In genomic region chr2:11833601-11834000, GRCh38 we compare ENCODE assay signal across 2 cellular contexts.
TF ChIP-seq lines count a peak whose summit lies in the region.

No MANE protein-coding gene starts in this region.

TF ChIP-seq in SK-N-SH, 30 proteins besides CTCF, POLR2A, EP300 and RAD21 (continued from another document and continues in another):
- TF ChIP-seq ZBTB33 (IDR thresholded peaks at IDR 0.05; ENCODE audit: borderline replicate concordance, low read depth) (no peak), USF1 (IDR thresholded peaks at IDR 0.05; ENCODE audit: borderline replicate concordance, low read depth) (no peak), EZH2phosphoT487 (IDR thresholded peaks at IDR 0.05; ENCODE audit: borderline replicate concordance, low read depth) (no peak), RCOR1 (IDR thresholded peaks at IDR 0.05; ENCODE audit: low read length) (no peak), NRF1 (IDR thresholded peaks at IDR 0.05; ENCODE audit: low read depth, low read length) (no peak), JUND (IDR thresholded peaks at IDR 0.05) (peak; percentile 74), TCF12 (IDR thresholded peaks at IDR 0.05) (peak; percentile 91), USF2 (IDR thresholded peaks at IDR 0.05; ENCODE audit: borderline replicate concordance, low read depth, low read length) (no peak), RFX5 (IDR thresholded peaks at IDR 0.05; ENCODE audit: low read length) (no peak), FOXJ3 (CRISPR knock-in tag; IDR thresholded peaks at IDR 0.05) (no peak), REST (IDR thresholded peaks at IDR 0.05; ENCODE audit: low read depth, low read length) (peak; percentile 41; the same call in 1 of the 2 replicates), MEF2A (IDR thresholded peaks at IDR 0.05; ENCODE audit: borderline replicate concordance, low read depth) (no peak), FOSL2 (IDR thresholded peaks at IDR 0.05; ENCODE audit: borderline replicate concordance, low read depth) (peak; percentile 81), MXI1 (IDR thresholded peaks at IDR 0.05; ENCODE audit: low read depth, low read length) (no peak), MAX (IDR thresholded peaks at IDR 0.05; ENCODE audit: low read depth) (peak; percentile 37; the same call in 1 of the 2 replicates), SMC3 (IDR thresholded peaks at IDR 0.05; ENCODE audit: low read depth, low read length) (no peak), ELF1 (IDR thresholded peaks at IDR 0.05) (peak; percentile 70), PBX3 (IDR thresholded peaks at IDR 0.05) (peak; percentile 66), IRF3 (IDR thresholded peaks at IDR 0.05; ENCODE audit: low read depth, low read length) (no peak), FOXM1 (IDR thresholded peaks at IDR 0.05; ENCODE audit: low read depth) (no peak)

TF ChIP-seq in SK-N-SH treated with all-trans-retinoic acid at 6 μM for 48 hours, 23 proteins besides CTCF, POLR2A, EP300 and RAD21 (continued from another document):
- TF ChIP-seq PATZ1 (CRISPR knock-in tag; IDR thresholded peaks at IDR 0.05; ENCODE audit: borderline replicate concordance): no peak
